Comparison of ENCODE assay signal across 29 cellular contexts in genomic region chr5:140142246-140142645, GRCh38.
"Had no signal": no experiment of that assay in that cellular context is flagged by ENCODE, and none has a peak within 500 bp of the region (broad histone marks: within the 10 kb centered on the region; RNA-seq: fewer than 3 reads in every experiment).

No MANE protein-coding gene starts in this region.

- ATAC-seq: activated CD4-positive, CD25-positive, alpha-beta regulatory T cell treated with anti-CD3 and anti-CD28 coated beads, Interleukin-2, amount 50 U/mL, for 24 hours; esophagus mucosa; foreskin keratinocyte; gastrocnemius medialis had no signal

- H3K9me3 Mint-ChIP-seq: activated B cell treated with CpG ODN at 0.5 μM for 24 hours; central memory CD8-positive, alpha-beta T cell; dendritic cell treated with granulocyte-macrophage colony-stimulating factor and Interleukin-4, amounts not matched to agents 40 ng/mL and 50 ng/mL, for 4 days; endodermal cell had no signal

- H3K4me3 ChIP-seq: coronary artery, dorsolateral prefrontal cortex, gastrocnemius medialis had no signal

- H3K27ac Mint-ChIP-seq: activated B cell treated with CpG ODN at 0.5 μM for 24 hours; activated naive CD8-positive, alpha-beta T cell; dendritic cell treated with granulocyte-macrophage colony-stimulating factor and Interleukin-4, amounts not matched to agents 40 ng/mL and 50 ng/mL, for 4 days; endodermal cell had no signal

- H3K9me3 ChIP-seq: gastrocnemius medialis had no signal

- H3K36me3 Mint-ChIP-seq: activated naive CD8-positive, alpha-beta T cell had no signal

- H3K27me3 ChIP-seq: brain microvascular endothelial cell, dorsolateral prefrontal cortex, gastrocnemius medialis had no signal

- H3K4me3 Mint-ChIP-seq: activated B cell treated with CpG ODN at 0.5 μM for 24 hours; activated naive CD8-positive, alpha-beta T cell; central memory CD8-positive, alpha-beta T cell; dendritic cell treated with granulocyte-macrophage colony-stimulating factor and Interleukin-4, amounts not matched to agents 40 ng/mL and 50 ng/mL, for 4 days; endodermal cell had no signal

- H3K27ac ChIP-seq: brain microvascular endothelial cell, coronary artery, dorsolateral prefrontal cortex, foreskin keratinocyte, gastrocnemius medialis, VCaP had no signal

- FAIRE-seq: astrocyte had no signal

- DNase-seq: activated B cell treated with CpG ODN at 0.5 μM for 24 hours; activated CD4-positive, alpha-beta T cell treated with anti-CD3 and anti-CD28 coated beads for 48 hours; activated CD4-positive, alpha-beta T cell treated with anti-CD3 and anti-CD28 coated beads, Interleukin-2, amount 50 U/mL, for 1 hour; activated CD4-positive, alpha-beta T cell treated with anti-CD3 and anti-CD28 coated beads, Interleukin-2, amount 50 U/mL, for 48 hours; activated CD8-positive, alpha-beta memory T cell treated with anti-CD3 and anti-CD28 coated beads, Interleukin-2, amount 50 U/mL, for 4 hours; activated effector memory CD4-positive, alpha-beta T cell treated with Interleukin-2 at 50 U/mL for 16 hours; activated gamma-delta T cell treated with Interleukin-2 at 50 U/mL for 16 hours; activated naive CD4-positive, alpha-beta T cell treated with anti-CD3 and anti-CD28 coated beads, Interleukin-2, amount 50 U/mL, for 16 hours; activated naive CD4-positive, alpha-beta T cell treated with Interleukin-2 at 50 U/mL for 16 hours; activated T-cell treated with anti-CD3 and anti-CD28 coated beads, Interleukin-2, amount 50 U/mL, for 1 hour; activated T-cell treated with anti-CD3 and anti-CD28 coated beads, Interleukin-2, amount 50 U/mL, for 48 hours; amniotic stem cell; anterior cingulate cortex; brain microvascular endothelial cell; dorsolateral prefrontal cortex; effector memory CD4-positive, alpha-beta T cell; endodermal cell; foreskin keratinocyte; gastrocnemius medialis; glutamatergic neuron; T-helper 2 cell had no signal

- H3K36me3 ChIP-seq: brain microvascular endothelial cell, gastrocnemius medialis had no signal

- H3K4me1 ChIP-seq: foreskin keratinocyte had no signal
